ENCODE assay signal across 8 cellular contexts in genomic region chr5:72556351-72557146, GRCh38. TPM values are rescaled to one million over a fixed set of nuclear protein-coding genes. Genes with fewer than 3 reads are reported as not detected.
A peak's percentile ranks its signal among the peaks of the same experiment; 100 is the strongest.
DNase-seq lines count a peak whose midpoint lies in the region; ATAC-seq and TF ChIP-seq lines count a peak whose summit lies in the region.

No MANE protein-coding gene starts in this region.

- H3K79me2 ChIP-seq in PC-9 (ENCODE audit: low read depth), result no peaks in the 10 kb centered on the region

- no peaks in the 10 kb centered on the region; the same call in 1 of the 2 replicates for H3F3A ChIP-seq in PC-9 (ENCODE audit: insufficient read depth, low read depth)

- H3K27me3 ChIP-seq in PC-9 (ENCODE audit: insufficient read depth, low read depth), result no peaks in the 10 kb centered on the region

- no peaks in the 10 kb centered on the region for H3K9me2 ChIP-seq in PC-9 (ENCODE audit: insufficient read depth)

- peaks cover 30% of the 10 kb centered on the region for H3K4me1 Mint-ChIP-seq in chondrocyte (ENCODE audit: low read depth)

- intact Hi-C loops in PC-9 (cut with micrococcal nuclease; ENCODE audit: unreplicated experiment), result loop anchor here (10.0 kb wide), 1 partner anchor 258 kb away; the partner anchor contains the start of gene TNPO1

- peak; percentile 82 for ATAC-seq in HG03342 (IDR thresholded peaks at IDR 0.05; ENCODE audit: unreplicated experiment)
- no peak for ATAC-seq in HG03520 (IDR thresholded peaks at IDR 0.05; ENCODE audit: unreplicated experiment)

- TF ChIP-seq POLR2A in GM19099 (IDR thresholded peaks at IDR 0.05; ENCODE audit: extremely low read depth, insufficient read length, low read depth), result peak; percentile 21

- H3K27ac ChIP-seq in PC-9, result no peak overlapping the region

- H3K9me3 ChIP-seq in PC-9 (ENCODE audit: insufficient read depth, low read depth), result no peaks in the 10 kb centered on the region

- no peaks in the 10 kb centered on the region for H3K36me3 ChIP-seq in PC-9 (ENCODE audit: low read depth)

- H3K4me3 Mint-ChIP-seq in chondrocyte (ENCODE audit: unreplicated experiment), result peak overlapping the region; percentile 65

- no peaks in the 10 kb centered on the region for H3K36me3 Mint-ChIP-seq in chondrocyte (ENCODE audit: low read depth)

- peaks cover 2% of the 10 kb centered on the region for H3K9me3 Mint-ChIP-seq in chondrocyte (ENCODE audit: low read depth)

- peak overlapping the region; percentile 89 for H3K27ac Mint-ChIP-seq in chondrocyte (ENCODE audit: unreplicated experiment)

- TF ChIP-seq CTCF in PC-9 (conservative IDR thresholded peaks at IDR 0.05) (no peak), chondrocyte (IDR thresholded peaks at IDR 0.05) (peak; percentile 61)

- no peak overlapping the region for H2AFZ ChIP-seq in PC-9

- BruUV-seq in PC-9 (replicated peaks; lab: Mats Ljungman, UMichigan), result TSS peak; percentile 55

- no peak overlapping the region for H3K4me2 ChIP-seq in PC-9

- no peak overlapping the region for H3K4me3 ChIP-seq in PC-9

- no peaks in the 10 kb centered on the region for H3K27me3 Mint-ChIP-seq in chondrocyte (ENCODE audit: low read depth)

- H4K20me1 ChIP-seq in PC-9 (ENCODE audit: insufficient read depth), result no peaks in the 10 kb centered on the region

- POLR2A ChIA-PET in PC-9 (lab: Charles Lee; ENCODE audit: unreplicated experiment), result interaction anchor here (0.5 to 0.7 kb wide), 5 partner anchors 44 to 93 kb away, joined by 3 to 10 read pairs (median 6); no protein-coding TSS in a partner anchor

- DNase-seq in CD1c-positive myeloid dendritic cell (ENCODE audit: extremely low spot score), result peak; percentile 47
- DNase-seq in PC-9, result peak in 1 of 2 experiments; percentile 53
- no peak for DNase-seq in chondrocyte (ENCODE audit: low spot score)
- DNase-seq in kidney tubule cell (ENCODE audit: low spot score), result peak; percentile 68
- peak in 2 of 3 donors; percentile 7 to 14 for DNase-seq in stimulated activated CD4-positive, alpha-beta T cell treated with anti-CD3 and anti-CD28 coated beads, Interleukin-12 subunit alpha, Interleukin-12 subunit beta, amount 100 ng/mL, for 48 hours (ENCODE audit: low read depth in 2 of 3, low spot score in 1 of 3)

- peaks cover 9% of the 10 kb centered on the region; the same call in 1 of the 2 replicates for H3K4me1 ChIP-seq in PC-9 (replicated peaks; ENCODE audit: insufficient read depth)

- CTCF ChIA-PET in PC-9 (lab: Charles Lee), result no interaction called here

RNA-seq across cellular contexts. Expression of gene ZNF366, which starts 49.3 kb away (rescaled TPM):
- total RNA-seq in PC-9 (2021), result 0.17 TPM in 1 of 2 replicates, not detected in the other
- total RNA-seq in chondrocyte, result not detected in 3 replicates
